Comparison of ENCODE assay signal across 9 cellular contexts in genomic region chr6:149755300-149756260, GRCh38. TPM values are rescaled to one million over a fixed set of nuclear protein-coding genes. Genes with fewer than 3 reads are reported as not detected.
DNase-seq lines count a peak whose midpoint lies in the region; ATAC-seq and TF ChIP-seq lines count a peak whose summit lies in the region.
"Had no signal": no experiment of that assay in that cellular context is flagged by ENCODE, and none has a peak within 500 bp of the region (broad histone marks: within the 10 kb centered on the region; RNA-seq: fewer than 3 reads in every experiment).

No MANE protein-coding gene starts in this region.

- BruUV-seq in A673 (replicated peaks; lab: Mats Ljungman, UMichigan): no TSS peak

- no peaks in the 10 kb centered on the region for H3K9me3 ChIP-seq in A673 (ENCODE audit: low read depth, low read length, poor library complexity, severe bottlenecking)

- H3K27me3 ChIP-seq in A673 (replicated peaks; ENCODE audit: insufficient read depth, low read depth, low read length, poor library complexity): no peaks in the 10 kb centered on the region

- H3K36me3 Mint-ChIP-seq in activated T-helper 17 cell treated with anti-CD3 and anti-CD28 coated beads, Interleukin-2, amount 50 U/mL, for 72 hours (ENCODE audit: low read depth): peaks cover 27% of the 10 kb centered on the region

- CTCF ChIA-PET in RWPE1 (lab: Yijun Ruan, JAX): no interaction called here
- CTCF ChIA-PET in A673 (lab: Charles Lee): interaction anchor here (0.7 kb wide), 1 partner anchor 85 kb away, joined by 7 read pairs; no protein-coding TSS in a partner anchor

- H3K36me3 ChIP-seq in A673 (ENCODE audit: insufficient read depth, low read length, poor library complexity, severe bottlenecking): no peaks in the 10 kb centered on the region

- peak; percentile 84 for DNase-seq in pons (ENCODE audit: low spot score)
- no peak for DNase-seq in activated naive CD4-positive, alpha-beta T cell treated with anti-CD3 and anti-CD28 coated beads, Interleukin-2, amount 50 U/mL, for 16 hours
- DNase-seq in RWPE1 (ENCODE audit: low spot score): no peak
- no peak for DNase-seq in NCI-H2081 treated with DMSO at 0.1 percent for 48 hours (lab: John Stamatoyannopoulos, UW)
- no peak for DNase-seq in A673 (ENCODE audit: low spot score)

- ATAC-seq in GM19372 (IDR thresholded peaks at IDR 0.05; ENCODE audit: low read depth, unreplicated experiment) (peak; percentile 67), HG02884 (IDR thresholded peaks at IDR 0.05; ENCODE audit: unreplicated experiment) (peak; percentile 72)
- no peak for ATAC-seq in activated T-helper 17 cell treated with anti-CD3 and anti-CD28 coated beads, Interleukin-2, amount 50 U/mL, for 72 hours (replicated peaks)

- no peak overlapping the region for H3K4me3 Mint-ChIP-seq in activated T-helper 17 cell treated with anti-CD3 and anti-CD28 coated beads, Interleukin-2, amount 50 U/mL, for 72 hours

- H3K4me1 Mint-ChIP-seq in activated T-helper 17 cell treated with anti-CD3 and anti-CD28 coated beads, Interleukin-2, amount 50 U/mL, for 72 hours: peaks cover 8% of the 10 kb centered on the region

- no peaks in the 10 kb centered on the region for H3K9me3 Mint-ChIP-seq in activated T-helper 17 cell treated with anti-CD3 and anti-CD28 coated beads, Interleukin-2, amount 50 U/mL, for 72 hours

- no peak for TF ChIP-seq CTCF in RWPE1 (conservative IDR thresholded peaks at IDR 0.05; ENCODE audit: low read depth)
- TF ChIP-seq CTCF in A673 (conservative IDR thresholded peaks at IDR 0.05; ENCODE audit: low read depth, low read length): no peak

- no peaks in the 10 kb centered on the region for H3K27me3 Mint-ChIP-seq in activated T-helper 17 cell treated with anti-CD3 and anti-CD28 coated beads, Interleukin-2, amount 50 U/mL, for 72 hours

- H3K4me1 ChIP-seq in A673 (ENCODE audit: insufficient read depth, low read length, poor library complexity, severe bottlenecking): peaks cover 4% of the 10 kb centered on the region

- H3K27ac Mint-ChIP-seq in activated T-helper 17 cell treated with anti-CD3 and anti-CD28 coated beads, Interleukin-2, amount 50 U/mL, for 72 hours: peak overlapping the region; percentile 10

- H3K27ac ChIP-seq in RWPE1: no peak overlapping the region
- H3K27ac ChIP-seq in A673 (ENCODE audit: low read depth, low read length, poor library complexity, severe bottlenecking): no peak overlapping the region

- POLR2A ChIA-PET in RWPE1 (lab: Yijun Ruan, JAX; ENCODE audit: low non-redundant PET): no interaction called here
- POLR2A ChIA-PET in A673 (lab: Charles Lee; ENCODE audit: low non-redundant PET): no interaction called here

- intact Hi-C loops in A673 (cut with micrococcal nuclease; ENCODE audit: unreplicated experiment): no loop called here

- H3K4me3 ChIP-seq in A673 (ENCODE audit: low read depth, low read length, poor library complexity, severe bottlenecking): no peak overlapping the region
- H3K4me3 ChIP-seq: lung had no signal

RNA-seq across cellular contexts. Expression of gene PCMT1, which starts 6.0 kb away (rescaled TPM):
- 10 to 100 TPM; 48.6 to 89.5 TPM for total RNA-seq in activated T-helper 17 cell treated with anti-CD3 and anti-CD28 coated beads, Interleukin-2, amount 50 U/mL, for 72 hours
- 110 and 115 TPM in 2 replicates for total RNA-seq in A673 (2021)

RNA-seq across cellular contexts. Expression of gene NUP43, which starts 9.3 kb away (rescaled TPM):
- 10 to 100 TPM; 54.6 to 84.8 TPM for total RNA-seq in activated T-helper 17 cell treated with anti-CD3 and anti-CD28 coated beads, Interleukin-2, amount 50 U/mL, for 72 hours
- 87.0 and 88.5 TPM in 2 replicates for total RNA-seq in A673 (2021)

RNA-seq across cellular contexts. Expression of gene LATS1, which starts 37.7 kb away (rescaled TPM):
- total RNA-seq in activated T-helper 17 cell treated with anti-CD3 and anti-CD28 coated beads, Interleukin-2, amount 50 U/mL, for 72 hours: 10 to 100 TPM; 21.5 to 27.9 TPM
- total RNA-seq in A673 (2021): 35.2 and 39.6 TPM in 2 replicates
